ENCODE assay signal across 1 cellular context in genomic region chr19:4911786-4912672, GRCh38.
A peak's percentile ranks its signal among the peaks of the same experiment; 100 is the strongest.
TF ChIP-seq lines count a peak whose summit lies in the region.

No MANE protein-coding gene starts in this region.

TF ChIP-seq in K562, 482 proteins besides CTCF, POLR2A, EP300 and RAD21 (continued from another document and continues in another):
- TF ChIP-seq HMGXB4 (CRISPR knock-in tag; IDR thresholded peaks at IDR 0.05) = no peak
- TF ChIP-seq SLC30A9 (CRISPR knock-in tag; IDR thresholded peaks at IDR 0.05) = no peak
- no peak for TF ChIP-seq RFX1 (IDR thresholded peaks at IDR 0.05)
- no peak for TF ChIP-seq ZNF77 (CRISPR knock-in tag; IDR thresholded peaks at IDR 0.05)
- no peak for TF ChIP-seq ATF2 (CRISPR knock-in tag; IDR thresholded peaks at IDR 0.05)
- TF ChIP-seq CXXC5 (CRISPR knock-in tag; IDR thresholded peaks at IDR 0.05) = peak; percentile 15; the same call in 1 of the 2 replicates
- no peak for TF ChIP-seq NFE2L1 (tag; IDR thresholded peaks at IDR 0.05; ENCODE audit: borderline replicate concordance, low read depth)
- TF ChIP-seq RHOXF2B (CRISPR knock-in tag; conservative IDR thresholded peaks at IDR 0.05) = no peak
- peak; percentile 9; the same call in 1 of the 2 replicates for TF ChIP-seq NFIC (IDR thresholded peaks at IDR 0.05)
- no peak for TF ChIP-seq STAG1 (CRISPR knock-in tag; IDR thresholded peaks at IDR 0.05; ENCODE audit: borderline replicate concordance)
- TF ChIP-seq CHD7 (IDR thresholded peaks at IDR 0.05; ENCODE audit: low read depth, low read length) = no peak
- 0 out of 4 replicates have a peak, but pooled peaks of 1 of the 2 experiments have one; percentile 39 for TF ChIP-seq TEAD1 (CRISPR knock-in tag; IDR thresholded peaks at IDR 0.05)
- TF ChIP-seq SIX5 (IDR thresholded peaks at IDR 0.05; ENCODE audit: borderline replicate concordance in 1 of 2, insufficient read depth in 1 of 2, low read depth in 1 of 2, low read length in 2 of 2) = no peak
- TF ChIP-seq ZNF212 (CRISPR knock-in tag; IDR thresholded peaks at IDR 0.05) = no peak
- no peak for TF ChIP-seq RBBP5 (IDR thresholded peaks at IDR 0.05; ENCODE audit: borderline replicate concordance, insufficient read depth, low read length, poor library complexity, severe bottlenecking)
- TF ChIP-seq EGR1 (conservative IDR thresholded peaks at IDR 0.05) = no peak
- no peak for TF ChIP-seq CBFA2T3 (IDR thresholded peaks at IDR 0.05)
- no peak for TF ChIP-seq SAP30 (IDR thresholded peaks at IDR 0.05; ENCODE audit: borderline replicate concordance, insufficient read depth, low read depth, low read length, poor library complexity, severe bottlenecking)
- TF ChIP-seq E2F4 (CRISPR knock-in tag; IDR thresholded peaks at IDR 0.05; ENCODE audit: low read depth) = no peak
- peak; percentile 24; the same call in 1 of the 2 replicates for TF ChIP-seq ATF3 (IDR thresholded peaks at IDR 0.05)
- no peak for TF ChIP-seq ATF3 (CRISPR knock-in tag; conservative IDR thresholded peaks at IDR 0.05)
- no peak for TF ChIP-seq BRCA1 (IDR thresholded peaks at IDR 0.05)
- no peak for TF ChIP-seq BRCA1 (CRISPR knock-in tag; IDR thresholded peaks at IDR 0.05)
- TF ChIP-seq SREBF1 (IDR thresholded peaks at IDR 0.05; ENCODE audit: borderline replicate concordance, low read depth, low read length) = no peak
- peak; percentile 76; the same call in 1 of the 2 replicates for TF ChIP-seq MBD1 (CRISPR knock-in tag; IDR thresholded peaks at IDR 0.05)
- no peak for TF ChIP-seq KDM4B (IDR thresholded peaks at IDR 0.05; ENCODE audit: borderline replicate concordance in 2 of 2, low read depth in 1 of 2)
- peak; percentile 40; the same call in 1 of the 2 replicates for TF ChIP-seq DEAF1 (CRISPR knock-in tag; IDR thresholded peaks at IDR 0.05)
- TF ChIP-seq ZNF764 (CRISPR knock-in tag; IDR thresholded peaks at IDR 0.05; ENCODE audit: low read depth) = peak; percentile 68; the same call in 1 of the 2 replicates
- TF ChIP-seq NR0B1 (IDR thresholded peaks at IDR 0.05; ENCODE audit: partially characterized antibody) = no peak
- TF ChIP-seq ZBTB34 (CRISPR knock-in tag; IDR thresholded peaks at IDR 0.05) = no peak
- no peak for TF ChIP-seq ZNF143 (CRISPR knock-in tag; IDR thresholded peaks at IDR 0.05)
- no peak for TF ChIP-seq PHTF2 (CRISPR knock-in tag; IDR thresholded peaks at IDR 0.05)
- no peak for TF ChIP-seq ZNF57 (CRISPR knock-in tag; IDR thresholded peaks at IDR 0.05)
- TF ChIP-seq CAMTA2 (CRISPR knock-in tag; conservative IDR thresholded peaks at IDR 0.05) = no peak
- TF ChIP-seq POLR3G (IDR thresholded peaks at IDR 0.05; ENCODE audit: extremely low read depth, insufficient read length, insufficient replicate concordance) = no peak
- TF ChIP-seq ZNF699 (CRISPR knock-in tag; IDR thresholded peaks at IDR 0.05; ENCODE audit: insufficient replicate concordance) = no peak
